Comparison of ENCODE assay signal across 25 cellular contexts in genomic region chr3:164984947-164985346, GRCh38.
A peak's percentile ranks its signal among the peaks of the same experiment; 100 is the strongest.
DNase-seq lines count a peak whose midpoint lies in the region; ATAC-seq, FAIRE-seq and TF ChIP-seq lines count a peak whose summit lies in the region.
"Had no signal": no experiment of that assay in that cellular context is flagged by ENCODE, and none has a peak within 500 bp of the region (broad histone marks: within the 10 kb centered on the region; RNA-seq: fewer than 3 reads in every experiment).

No MANE protein-coding gene starts in this region.

- CTCF ChIA-PET in HepG2 (lab: Yijun Ruan, JAX; ENCODE audit: low intra/inter-chr PET ratio, low total read pairs) = no interaction called here

- H3K4me3 ChIP-seq in liver (ENCODE audit: low read depth in 1 of 3, low read length in 3 of 3) (no peak overlapping the region), HepG2 (replicated peaks in 1 of 3; ENCODE audit: insufficient read depth in 1 of 3, low read depth in 2 of 3, low read length in 3 of 3) (no peak overlapping the region), small intestine (ENCODE audit: low read depth in 1 of 2, low read length in 2 of 2) (no peak overlapping the region)
- H3K4me3 ChIP-seq: BLaER1, GM12878 had no signal

- ATAC-seq in HepG2 = no peak
- no peak for ATAC-seq in Right ventricle myocardium inferior
- ATAC-seq: GM12878 had no signal

- peaks cover 0 to 3% (median 0%) of the 10 kb centered on the region in 4 donors for H3K4me1 ChIP-seq in liver (ENCODE audit: control insufficient read depth in 4 of 4, insufficient read depth in 4 of 4, low read length in 3 of 4)
- no peaks in the 10 kb centered on the region for H3K4me1 ChIP-seq in HepG2 (ENCODE audit: insufficient read depth, low read length)
- no peaks in the 10 kb centered on the region for H3K4me1 ChIP-seq in small intestine (ENCODE audit: control insufficient read depth in 2 of 2, insufficient read depth in 1 of 2, low read depth in 1 of 2, low read length in 1 of 2)
- H3K4me1 ChIP-seq: BE2C, BLaER1 had no signal

- TF ChIP-seq CTCF in liver (IDR thresholded peaks at IDR 0.05; ENCODE audit: low read depth, low read length, missing input control) (no peak), HepG2 (CRISPR knock-in tag; IDR thresholded peaks at IDR 0.05) (no peak)

- WGBS in liver = 24% methylated on average over 1 of the region's 1 CpG
- 10% methylated on average over 1 of the region's 1 CpG for WGBS in HepG2 (ENCODE audit: low lambda C conversion rate)
- 9 to 49% (median 11%) methylated on average over 1 of the region's 1 CpG for WGBS in small intestine, 3 donors

- no peaks in the 10 kb centered on the region for H3K27me3 ChIP-seq in liver (ENCODE audit: control insufficient read depth in 4 of 4, insufficient read depth in 4 of 4, low read length in 3 of 4)
- no peaks in the 10 kb centered on the region for H3K27me3 ChIP-seq in HepG2 (ENCODE audit: control insufficient read depth in 1 of 2, insufficient read depth in 2 of 2, low read length in 2 of 2)
- no peaks in the 10 kb centered on the region for H3K27me3 ChIP-seq in small intestine (ENCODE audit: control insufficient read depth in 2 of 2, insufficient read depth in 2 of 2, low read length in 2 of 2)
- H3K27me3 ChIP-seq: BE2C, BLaER1 had no signal

- POLR2A ChIA-PET in HepG2 (lab: Yijun Ruan, JAX) = no interaction called here

- H3K9ac ChIP-seq in liver (ENCODE audit: low read depth in 1 of 2, low read length in 2 of 2) (no peak overlapping the region), HepG2 (ENCODE audit: insufficient read depth, low read depth, low read length) (no peak overlapping the region)
- H3K9ac ChIP-seq: BLaER1 had no signal

- BruUV-seq in HepG2 (replicated peaks; lab: Mats Ljungman, UMichigan) = no TSS peak

- H3K4me2 ChIP-seq in HepG2 (ENCODE audit: low read depth, low read length) = no peak overlapping the region
- H3K4me2 ChIP-seq: BLaER1 had no signal

- TF ChIP-seq EP300 in HepG2 (IDR thresholded peaks at IDR 0.05; ENCODE audit: low read depth in 2 of 2, low read length in 2 of 2) (no peak), HepG2 (CRISPR knock-in tag; IDR thresholded peaks at IDR 0.05; ENCODE audit: borderline replicate concordance) (no peak)

- TF ChIP-seq RAD21 in liver (IDR thresholded peaks at IDR 0.05) (no peak), HepG2 (CRISPR knock-in tag; IDR thresholded peaks at IDR 0.05) (no peak)

- H3K36me3 ChIP-seq in liver (ENCODE audit: control insufficient read depth in 4 of 4, insufficient read depth in 3 of 4, low read depth in 1 of 4, low read length in 3 of 4) (no peaks in the 10 kb centered on the region), HepG2 (replicated peaks in 1 of 2; ENCODE audit: control insufficient read depth in 1 of 2, insufficient read depth in 2 of 2, low read length in 2 of 2) (no peaks in the 10 kb centered on the region), small intestine (ENCODE audit: control insufficient read depth in 2 of 2, insufficient read depth in 2 of 2, low read length in 2 of 2) (peaks cover 0 to 26% of the 10 kb centered on the region in 2 donors)
- H3K36me3 ChIP-seq: BE2C, BLaER1 had no signal

- no peak for TF ChIP-seq POLR2A in HepG2 (IDR thresholded peaks at IDR 0.05; ENCODE audit: insufficient read depth in 1 of 2, low read depth in 2 of 2, low read length in 2 of 2)

- intact Hi-C loops in HepG2 (cut with micrococcal nuclease; ENCODE audit: unreplicated experiment) (loop anchor here (2.0 kb wide), 1 partner anchor 44 kb away; no protein-coding TSS in a partner anchor), Right ventricle myocardium inferior (cut with DNase I) (no loop called here)

- H4K20me1 ChIP-seq in HepG2 (ENCODE audit: insufficient read depth, low read length) = no peaks in the 10 kb centered on the region
- H4K20me1 ChIP-seq: BLaER1 had no signal

- in situ Hi-C loops in HepG2 (cut with HindIII; ENCODE audit: extremely low pct_ligation_motif_present, low pct_unique_long_range_greater_than_20kb) = no loop called here

- no peak overlapping the region for H2AFZ ChIP-seq in HepG2 (ENCODE audit: low read length)

- no peaks in the 10 kb centered on the region for H3K79me2 ChIP-seq in HepG2 (ENCODE audit: insufficient read depth, low read length)

- DNase-seq in HepG2 (ENCODE audit: low spot score) (no peak), small intestine (peak; percentile 35), Right ventricle myocardium inferior (ENCODE audit: missing footprints) (no peak)
- no peak for DNase-seq in activated CD4-positive, alpha-beta T cell treated with anti-CD3 and anti-CD28 coated beads for 1 hour
- DNase-seq: 8988T; ACHN; BE2C; C1 segment of cervical spinal cord; CD4-positive, alpha-beta memory T cell; CD4-positive, CD25-positive, alpha-beta regulatory T cell; CD8-positive, alpha-beta memory T cell; COR-L47; DMS 273 treated with DMSO at 0.1 percent for 48 hours; DMS153; DMS53; DMS79; DND-41; EL; GDM1 had no signal

- FAIRE-seq in HepG2 (lab: Jason Lieb, UNC) (no peak), endometrium (lab: Jason Lieb, UNC) (peak; percentile 31), small intestine (lab: Jason Lieb, UNC) (no peak)
- FAIRE-seq: GM12878, GM12892, GM18507 had no signal

- H3K27ac ChIP-seq in liver (ENCODE audit: low read depth in 1 of 2, low read length in 2 of 2) = no peak overlapping the region
- no peak overlapping the region for H3K27ac ChIP-seq in HepG2 (ENCODE audit: extremely low read length, insufficient read depth, low read length)
- no peak overlapping the region for H3K27ac ChIP-seq in small intestine (ENCODE audit: low read depth in 1 of 2, low read length in 1 of 2)
- H3K27ac ChIP-seq: BLaER1 had no signal

- H3K9me3 ChIP-seq in liver (ENCODE audit: control insufficient read depth in 4 of 4, low read length in 3 of 4) = no peaks in the 10 kb centered on the region
- H3K9me3 ChIP-seq in HepG2 (ENCODE audit: low read length) = no peaks in the 10 kb centered on the region
- no peaks in the 10 kb centered on the region for H3K9me3 ChIP-seq in small intestine (ENCODE audit: control insufficient read depth, low read depth)
- H3K9me3 ChIP-seq: BE2C, BLaER1 had no signal

TF ChIP-seq in liver, 16 proteins besides CTCF, POLR2A, EP300 and RAD21 (continues in another document):
- TF ChIP-seq HNF4G (IDR thresholded peaks at IDR 0.05) (peak; percentile 42), HNF4A (conservative IDR thresholded peaks at IDR 0.05) (peak; percentile 72 to 80), ZBTB33 (IDR thresholded peaks at IDR 0.05) (no peak), GABPA (IDR thresholded peaks at IDR 0.05 in 1 of 2, conservative IDR thresholded peaks at IDR 0.05 in 1 of 2) (no peak), NR2F2 (IDR thresholded peaks at IDR 0.05) (no peak), FOXA1 (IDR thresholded peaks at IDR 0.05) (no peak), RXRA (IDR thresholded peaks at IDR 0.05) (no peak), JUND (IDR thresholded peaks at IDR 0.05) (no peak)

TF ChIP-seq in HepG2, 621 proteins besides CTCF, POLR2A, EP300 and RAD21:
- TF ChIP-seq ZNF589 (CRISPR knock-in tag; conservative IDR thresholded peaks at IDR 0.05) = no peak
- no peak for TF ChIP-seq SCMH1 (CRISPR knock-in tag; IDR thresholded peaks at IDR 0.05; ENCODE audit: borderline replicate concordance)
- TF ChIP-seq ZNF557 (CRISPR knock-in tag; IDR thresholded peaks at IDR 0.05) = no peak
- no peak for TF ChIP-seq POGK (CRISPR knock-in tag; conservative IDR thresholded peaks at IDR 0.05)
